In genomic region chr3:125478321-125478720, GRCh38 we compare ENCODE assay signal across 26 cellular contexts. TPM values are rescaled to one million over a fixed set of nuclear protein-coding genes. Genes with fewer than 3 reads are reported as not detected.
DNase-seq lines count a peak whose midpoint lies in the region; ATAC-seq, FAIRE-seq and TF ChIP-seq lines count a peak whose summit lies in the region.
"Had no signal": no experiment of that assay in that cellular context is flagged by ENCODE, and none has a peak within 500 bp of the region (broad histone marks: within the 10 kb centered on the region; RNA-seq: fewer than 3 reads in every experiment).

No MANE protein-coding gene starts in this region.

- H2AFZ ChIP-seq in endothelial cell of umbilical vein (ENCODE audit: low read depth, low read length) (no peak overlapping the region), mesenchymal stem cell (ENCODE audit: low read depth, low read length) (no peak overlapping the region)
- H2AFZ ChIP-seq: GM23338 had no signal

- no peak overlapping the region for H3K4ac ChIP-seq in mesenchymal stem cell (ENCODE audit: low read depth in 1 of 2, low read length in 2 of 2)

- dilution Hi-C loops in endothelial cell of umbilical vein (cut with MboI; ENCODE audit: extremely low pct_ligation_motif_present, low sequenced_read_pairs): no loop called here

- no peak overlapping the region for H2BK5ac ChIP-seq in mesenchymal stem cell (ENCODE audit: low read depth, low read length, poor library complexity, severe bottlenecking)

- H4K20me1 ChIP-seq in endothelial cell of umbilical vein (replicated peaks; ENCODE audit: control insufficient read depth, extremely low read depth, insufficient read depth, low read length): no peaks in the 10 kb centered on the region

- no peak overlapping the region for H2BK120ac ChIP-seq in mesenchymal stem cell (ENCODE audit: low read depth, low read length)

- H3K27me3 ChIP-seq in endothelial cell of umbilical vein (ENCODE audit: control insufficient read depth in 2 of 2, insufficient read depth in 2 of 2, low read length in 2 of 2) (no peaks in the 10 kb centered on the region), mesenchymal stem cell (ENCODE audit: control insufficient read depth in 1 of 2, insufficient read depth in 1 of 2, low read length in 2 of 2) (no peaks in the 10 kb centered on the region)
- H3K27me3 ChIP-seq: esophagus muscularis mucosa, heart right ventricle, pancreas, Peyer's patch, SJCRH30 had no signal

- no peak for ATAC-seq in GM21526 (IDR thresholded peaks at IDR 0.05; ENCODE audit: low FRiP score, unreplicated experiment)
- ATAC-seq: A549; activated naive CD4-positive, alpha-beta T cell treated with anti-CD3 and anti-CD28 coated beads, Interleukin-2, amount 50 U/mL, for 72 hours; activated T-helper 17 cell treated with anti-CD3 and anti-CD28 coated beads, Interleukin-2, amount 50 U/mL, for 72 hours; effector memory CD8-positive, alpha-beta T cell; GM23338; heart right ventricle; left lobe of liver; natural killer cell; pancreas; right cardiac atrium had no signal

- H3K18ac ChIP-seq in mesenchymal stem cell (ENCODE audit: low read depth in 1 of 2, low read length in 2 of 2): no peak overlapping the region

- H3K9me3 ChIP-seq in endothelial cell of umbilical vein (replicated peaks; ENCODE audit: control insufficient read depth, insufficient read depth, low read length) (no peaks in the 10 kb centered on the region), mesenchymal stem cell (ENCODE audit: control insufficient read depth, low read length) (no peaks in the 10 kb centered on the region)
- H3K9me3 ChIP-seq: A549, esophagus muscularis mucosa, heart right ventricle, pancreas, Peyer's patch, SJCRH30 had no signal

- TF ChIP-seq CTCF in AG10803 (conservative IDR thresholded peaks at IDR 0.05; ENCODE audit: low read length): no peak
- TF ChIP-seq CTCF in endothelial cell of umbilical vein (IDR thresholded peaks at IDR 0.05; ENCODE audit: extremely low read depth in 1 of 2, insufficient read depth in 1 of 2, low read depth in 1 of 2, low read length in 2 of 2): no peak

- H2BK15ac ChIP-seq in mesenchymal stem cell (ENCODE audit: low read depth, poor library complexity, severe bottlenecking): no peak overlapping the region

- POLR2A ChIA-PET in endothelial cell of umbilical vein (lab: Charles Lee): no interaction called here

- H3K4me2 ChIP-seq in endothelial cell of umbilical vein (ENCODE audit: insufficient read depth, low read length): no peak overlapping the region
- no peak overlapping the region for H3K4me2 ChIP-seq in mesenchymal stem cell (ENCODE audit: low read length, poor library complexity, severe bottlenecking)
- H3K4me2 ChIP-seq: A549, GM23338 had no signal

- H2AK5ac ChIP-seq in mesenchymal stem cell (ENCODE audit: low read length, severe bottlenecking): no peak overlapping the region

- peaks cover 6% of the 10 kb centered on the region for H3K9me1 ChIP-seq in endothelial cell of umbilical vein (replicated peaks; ENCODE audit: control insufficient read depth, extremely low read depth, insufficient read depth, low read length)

- no peak overlapping the region for H2BK12ac ChIP-seq in mesenchymal stem cell (ENCODE audit: low read length in 2 of 2)

- H3K79me2 ChIP-seq in endothelial cell of umbilical vein (ENCODE audit: control insufficient read depth, insufficient read depth, low read length): no peaks in the 10 kb centered on the region

- H4K91ac ChIP-seq in mesenchymal stem cell (ENCODE audit: low read length): no peak overlapping the region

- peak; percentile 4 for FAIRE-seq in endothelial cell of umbilical vein (lab: Jason Lieb, UNC)
- FAIRE-seq: A549, G401.6, pancreas had no signal

- H4K8ac ChIP-seq in mesenchymal stem cell (ENCODE audit: low read length): no peak overlapping the region

- H3K9ac ChIP-seq in endothelial cell of umbilical vein (replicated peaks; ENCODE audit: extremely low read depth, insufficient read depth, low read length) (no peak overlapping the region), mesenchymal stem cell (ENCODE audit: low read length) (no peak overlapping the region)

- intact Hi-C loops in endothelial cell of umbilical vein (cut with micrococcal nuclease): no loop called here

- CTCF ChIA-PET in endothelial cell of umbilical vein (lab: Charles Lee): interaction anchor here (0.6 kb wide), 1 partner anchor 108 kb away, joined by 3 read pairs; no protein-coding TSS in a partner anchor

- no peak overlapping the region for H3K23ac ChIP-seq in mesenchymal stem cell (ENCODE audit: low read length in 2 of 2)

- TF ChIP-seq POLR2A in endothelial cell of umbilical vein (IDR thresholded peaks at IDR 0.05; ENCODE audit: low read depth, low read length): no peak

- H3K14ac ChIP-seq in mesenchymal stem cell (ENCODE audit: low read length in 2 of 2): no peak overlapping the region

- DNase-seq in AG10803 (ENCODE audit: low read depth) (peak; percentile 43), HS-5 (ENCODE audit: low read depth) (peak; percentile 34), endothelial cell of umbilical vein (ENCODE audit: low read depth, low spot score) (no peak), mesenchymal stem cell (peak; percentile 55), medulla oblongata (ENCODE audit: extremely low spot score) (no peak), foreskin melanocyte (no peak), dedifferentiated amniotic fluid mesenchymal stem cell (ENCODE audit: extremely low spot score) (no peak)
- DNase-seq: activated CD4-positive, alpha-beta T cell treated with anti-CD3 and anti-CD28 coated beads, Interleukin-2, amount 10 ng/mL, durations not matched to agents 7 days and 5 days; effector memory CD8-positive, alpha-beta T cell; heart right ventricle; natural killer cell; NCI-H1436; NCI-H524; pancreas; Peyer's patch; right cardiac atrium; SJCRH30 had no signal

- no TSS peak for BruUV-seq in endothelial cell of umbilical vein (replicated peaks; lab: Mats Ljungman, UMichigan)

- H3K36me3 ChIP-seq in endothelial cell of umbilical vein (ENCODE audit: control insufficient read depth in 2 of 2, extremely low read depth in 1 of 2, insufficient read depth in 2 of 2, low read length in 2 of 2) (peaks cover 5 to 9% of the 10 kb centered on the region in 2 experiments), mesenchymal stem cell (ENCODE audit: control insufficient read depth in 1 of 2, insufficient read depth in 2 of 2, low read depth in 1 of 2, low read length in 2 of 2) (peaks cover 11 to 51% of the 10 kb centered on the region in 2 experiments)

- WGBS in mesenchymal stem cell: 57% methylated on average over 1 of the region's 2 CpGs

- H3K4me1 ChIP-seq in endothelial cell of umbilical vein (ENCODE audit: control insufficient read depth, extremely low read depth, insufficient read depth, low read length) (no peaks in the 10 kb centered on the region), mesenchymal stem cell (ENCODE audit: control insufficient read depth, insufficient read depth, low read depth, low read length) (no peaks in the 10 kb centered on the region)
- H3K4me1 ChIP-seq: A549, heart right ventricle, pancreas, Peyer's patch, SJCRH30 had no signal

- peaks cover 16% of the 10 kb centered on the region for H3K79me1 ChIP-seq in mesenchymal stem cell (replicated peaks; ENCODE audit: low read length, poor library complexity, severe bottlenecking)

- no peak overlapping the region for H3K27ac ChIP-seq in endothelial cell of umbilical vein (ENCODE audit: insufficient read depth, low read depth, low read length)
- H3K27ac ChIP-seq in mesenchymal stem cell (ENCODE audit: low read length, poor library complexity, severe bottlenecking): no peak overlapping the region
- H3K27ac ChIP-seq: A549, C4-2B, esophagus muscularis mucosa, heart right ventricle, pancreas, Peyer's patch, SJCRH30 had no signal

- H3K4me3 ChIP-seq in AG10803 (ENCODE audit: low read length) (no peak overlapping the region), endothelial cell of umbilical vein (replicated peaks in 1 of 3; ENCODE audit: insufficient read depth in 1 of 3, low read depth in 1 of 3, low read length in 3 of 3) (no peak overlapping the region), mesenchymal stem cell (ENCODE audit: insufficient read depth in 1 of 2, low read depth in 1 of 2, low read length in 2 of 2) (no peak overlapping the region)
- H3K4me3 ChIP-seq: A549, esophagus muscularis mucosa, GM23338, heart right ventricle, pancreas, Peyer's patch, SJCRH30 had no signal

TF ChIP-seq in endothelial cell of umbilical vein, 7 proteins besides CTCF, POLR2A, EP300 and RAD21:
- TF ChIP-seq FOS (IDR thresholded peaks at IDR 0.05; ENCODE audit: borderline replicate concordance, insufficient read depth, low read length): no peak
TF ChIP-seq in endothelial cell of umbilical vein: peak in this region for 0.

RNA-seq across cellular contexts. Expression of gene SNX4, which starts 41.7 kb away (rescaled TPM):
- 39.2 and 39.7 TPM in 2 replicates for total RNA-seq in endothelial cell of umbilical vein
- 5.3 and 7.5 TPM in 2 replicates for polyA plus RNA-seq in endothelial cell of umbilical vein
- 9.6 and 10.7 TPM in 2 replicates for polyA plus RNA-seq in endothelial cell of umbilical vein (2011; cell fraction: cytosol; rRNA removed)
- polyA plus RNA-seq in endothelial cell of umbilical vein (2011; cell fraction: nucleus; rRNA removed): 10.8 and 14.8 TPM in 2 replicates
- polyA plus RNA-seq in endothelial cell of umbilical vein (2012): 21.8 and 38.0 TPM in 2 replicates
- 19.1 and 22.9 TPM in 2 replicates for polyA minus RNA-seq in endothelial cell of umbilical vein
- 5.0 TPM for polyA minus RNA-seq in endothelial cell of umbilical vein (2011; cell fraction: cytosol; rRNA and poly(A)+ RNA removed)
- polyA minus RNA-seq in endothelial cell of umbilical vein (2011; cell fraction: nucleus; rRNA and poly(A)+ RNA removed): 10.9 and 12.0 TPM in 2 replicates
- polyA plus RNA-seq in mesenchymal stem cell (2013, experiment 1 of 2): 23.2 TPM
- 24.8 TPM for polyA plus RNA-seq in mesenchymal stem cell (2013, experiment 2 of 2)

Comparison
In these comparisons a context has a peak if more than half of its experiments do, and no peak if none do; other contexts are left out.
1. DNase-seq: peak in AG10803 (single experiment), HS-5 (single experiment) and mesenchymal stem cell (single experiment); none in endothelial cell of umbilical vein (single experiment), medulla oblongata (single experiment), foreskin melanocyte (single experiment) and dedifferentiated amniotic fluid mesenchymal stem cell (single experiment).